In the genomic region with DNA sequence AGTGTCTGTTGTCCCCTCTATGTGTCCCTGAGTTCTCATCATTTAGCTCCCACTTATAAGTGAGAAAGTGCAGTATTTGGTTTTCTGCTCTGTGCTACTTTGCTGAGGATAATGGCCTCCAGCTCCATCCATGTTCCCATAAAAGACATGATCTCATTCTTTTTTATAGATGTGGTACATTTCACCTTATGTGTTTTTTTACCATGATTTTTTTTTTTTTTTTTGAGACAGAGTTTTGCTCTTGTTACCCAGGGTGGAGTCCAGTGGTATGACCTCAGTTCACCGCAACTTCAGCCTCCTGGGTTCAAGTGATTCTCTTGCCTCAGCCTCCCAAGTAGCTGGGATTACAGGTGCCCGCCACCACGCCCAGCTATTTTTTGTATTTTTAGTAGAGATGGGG, we compare ENCODE assay signal across 8 cellular contexts. TPM values are rescaled to one million over a fixed set of nuclear protein-coding genes. Genes with fewer than 3 reads are reported as not detected.
A peak's percentile ranks its signal among the peaks of the same experiment; 100 is the strongest.
DNase-seq lines count a peak whose midpoint lies in the region; ATAC-seq, FAIRE-seq and TF ChIP-seq lines count a peak whose summit lies in the region.
"Not testable (repeated sequence)": the region's sequence is repeated elsewhere in the genome, so short reads cannot be mapped to it uniquely, and the experiment has no call there.

No MANE protein-coding gene starts in this region.

- intact Hi-C loops in adrenal gland (cut with DNase I); HepG2 (cut with micrococcal nuclease; ENCODE audit: unreplicated experiment); gastrocnemius medialis (cut with DNase I; ENCODE audit: low total_unique reads); uterus (cut with DNase I; ENCODE audit: low total_unique reads): not testable (repeated sequence)

- H3K4me1 Mint-ChIP-seq in GM23338: not testable (repeated sequence)
- H3K4me1 Mint-ChIP-seq in chondrocyte (ENCODE audit: low read depth): peaks cover 54% of the 10 kb centered on the region

- H2AFZ ChIP-seq in GM23338: peak overlapping the region; percentile 94; the same call in 1 of the 2 replicates
- H2AFZ ChIP-seq in HepG2 (ENCODE audit: low read length): not testable (repeated sequence)

- not testable (repeated sequence) for DNase-seq in GM23338 (ENCODE audit: low spot score); adrenal gland; chondrocyte (ENCODE audit: low spot score); HepG2 (ENCODE audit: low spot score); gastrocnemius medialis; uterus

- H3K9me3 Mint-ChIP-seq in GM23338; chondrocyte (ENCODE audit: low read depth): not testable (repeated sequence)

- not testable (repeated sequence) for TF ChIP-seq POLR2A in adrenal gland (IDR thresholded peaks at IDR 0.05); gastroesophageal sphincter (IDR thresholded peaks at IDR 0.05); HepG2 (IDR thresholded peaks at IDR 0.05; ENCODE audit: insufficient read depth in 1 of 2, low read depth in 2 of 2, low read length in 2 of 2); gastrocnemius medialis (IDR thresholded peaks at IDR 0.05); uterus (IDR thresholded peaks at IDR 0.05)

- FAIRE-seq in HepG2 (lab: Jason Lieb, UNC): not testable (repeated sequence)

- CTCF ChIA-PET in HepG2 (lab: Yijun Ruan, JAX; ENCODE audit: low intra/inter-chr PET ratio, low total read pairs): not testable (repeated sequence)

- TF ChIP-seq RAD21 in HepG2 (CRISPR knock-in tag; IDR thresholded peaks at IDR 0.05): not testable (repeated sequence)

- H3K4me3 Mint-ChIP-seq in GM23338: not testable (repeated sequence)
- peak overlapping the region; percentile 66 for H3K4me3 Mint-ChIP-seq in chondrocyte (ENCODE audit: unreplicated experiment)

- ATAC-seq in GM23338, gastroesophageal sphincter, HepG2, gastrocnemius medialis: not testable (repeated sequence)

- BruUV-seq in HepG2 (replicated peaks; lab: Mats Ljungman, UMichigan): not testable (repeated sequence)

- H3K9ac ChIP-seq in HepG2 (ENCODE audit: insufficient read depth, low read depth, low read length); subcutaneous abdominal adipose tissue (ENCODE audit: low read length in 5 of 5): not testable (repeated sequence)

- not testable (repeated sequence) for H3K9me2 ChIP-seq in GM23338 (ENCODE audit: insufficient read depth)

- POLR2A ChIA-PET in HepG2 (lab: Yijun Ruan, JAX): not testable (repeated sequence)

- not testable (repeated sequence) for H3F3A ChIP-seq in GM23338 (replicated peaks; ENCODE audit: low read depth)

- H3K4me3 ChIP-seq in GM23338; adrenal gland; gastroesophageal sphincter; HepG2 (replicated peaks in 1 of 3; ENCODE audit: insufficient read depth in 1 of 3, low read depth in 2 of 3, low read length in 3 of 3); gastrocnemius medialis; subcutaneous abdominal adipose tissue (ENCODE audit: low read depth in 1 of 5, low read length in 5 of 5); uterus: not testable (repeated sequence)

- not testable (repeated sequence) for H3K27ac ChIP-seq in GM23338 (ENCODE audit: low read depth); HepG2 (ENCODE audit: extremely low read length, insufficient read depth, low read length)
- peak overlapping the region in 3 of 5 donors; percentile 83 to 89 (median 87) for H3K27ac ChIP-seq in adrenal gland
- H3K27ac ChIP-seq in gastroesophageal sphincter: peak overlapping the region in 3 of 4 donors; percentile 65 to 76 (median 70)
- peak overlapping the region in 3 of 4 donors; percentile 11 to 65 (median 55) for H3K27ac ChIP-seq in gastrocnemius medialis
- peak overlapping the region; percentile 60 for H3K27ac ChIP-seq in subcutaneous abdominal adipose tissue (ENCODE audit: low read depth, low read length)
- H3K27ac ChIP-seq in uterus: peak overlapping the region; percentile 52 to 73

- H3K79me2 ChIP-seq in GM23338 (replicated peaks; ENCODE audit: insufficient read depth); HepG2 (ENCODE audit: insufficient read depth, low read length): not testable (repeated sequence)

- H3K4me2 ChIP-seq in GM23338: not testable (repeated sequence)
- peak overlapping the region; percentile 45; the same call in 1 of the 2 replicates for H3K4me2 ChIP-seq in HepG2 (ENCODE audit: low read depth, low read length)

- not testable (repeated sequence) for TF ChIP-seq CTCF in GM23338 (conservative IDR thresholded peaks at IDR 0.05; ENCODE audit: low read depth in 2 of 2); adrenal gland (IDR thresholded peaks at IDR 0.05); chondrocyte (IDR thresholded peaks at IDR 0.05); gastroesophageal sphincter (IDR thresholded peaks at IDR 0.05); HepG2 (CRISPR knock-in tag; IDR thresholded peaks at IDR 0.05); gastrocnemius medialis (IDR thresholded peaks at IDR 0.05 in 4 of 5, conservative IDR thresholded peaks at IDR 0.05 in 1 of 5); uterus (IDR thresholded peaks at IDR 0.05)

- H3K27me3 Mint-ChIP-seq in GM23338 (ENCODE audit: insufficient read depth, low read depth, poor library complexity); chondrocyte (ENCODE audit: low read depth): not testable (repeated sequence)

- H4K20me1 ChIP-seq in GM23338 (replicated peaks; ENCODE audit: insufficient read depth); HepG2 (ENCODE audit: insufficient read depth, low read length): not testable (repeated sequence)

- not testable (repeated sequence) for H3K36me3 Mint-ChIP-seq in GM23338 (ENCODE audit: low read depth); chondrocyte (ENCODE audit: low read depth)

- H3K36me3 ChIP-seq in GM23338 (ENCODE audit: insufficient read depth); adrenal gland (replicated peaks in 1 of 2); gastroesophageal sphincter; HepG2 (replicated peaks in 1 of 2; ENCODE audit: control insufficient read depth in 1 of 2, insufficient read depth in 2 of 2, low read length in 2 of 2); gastrocnemius medialis; subcutaneous abdominal adipose tissue (ENCODE audit: control insufficient read depth in 5 of 5, insufficient read depth in 5 of 5, low read length in 5 of 5); uterus: not testable (repeated sequence)

- 88 to 93% (median 91%) methylated on average over 3 of the region's 3 CpGs for WGBS in adrenal gland, 4 donors
- 80% methylated on average over 1 of the region's 3 CpGs; no CpG with 5 or more reads in 1 of the 2 donors for WGBS in gastroesophageal sphincter (ENCODE audit: low coverage in 1 of 2), 2 donors
- 70% methylated on average over 3 of the region's 3 CpGs for WGBS in HepG2 (ENCODE audit: low lambda C conversion rate)

- not testable (repeated sequence) for TF ChIP-seq EP300 in gastroesophageal sphincter (IDR thresholded peaks at IDR 0.05); HepG2 (IDR thresholded peaks at IDR 0.05; ENCODE audit: low read depth in 2 of 2, low read length in 2 of 2); HepG2 (CRISPR knock-in tag; IDR thresholded peaks at IDR 0.05; ENCODE audit: borderline replicate concordance)

- in situ Hi-C loops in HepG2 (cut with HindIII; ENCODE audit: extremely low pct_ligation_motif_present, low pct_unique_long_range_greater_than_20kb); gastrocnemius medialis (cut with MboI; ENCODE audit: low sequenced_read_pairs in 4 of 4): not testable (repeated sequence)

- not testable (repeated sequence) for H3K4me1 ChIP-seq in GM23338 (ENCODE audit: insufficient read depth); uterus
- peaks cover 28 to 57% of the 10 kb centered on the region in 2 donors for H3K4me1 ChIP-seq in adrenal gland (replicated peaks in 1 of 2)
- H3K4me1 ChIP-seq in gastroesophageal sphincter: peaks cover 0 to 53% (median 27%) of the 10 kb centered on the region in 3 donors
- peaks cover 31% of the 10 kb centered on the region for H3K4me1 ChIP-seq in HepG2 (ENCODE audit: insufficient read depth, low read length)
- H3K4me1 ChIP-seq in gastrocnemius medialis: peaks cover 10 to 16% of the 10 kb centered on the region in 2 donors
- peaks cover 10 to 37% (median 27%) of the 10 kb centered on the region in 5 donors for H3K4me1 ChIP-seq in subcutaneous abdominal adipose tissue (ENCODE audit: control insufficient read depth in 5 of 5, insufficient read depth in 5 of 5, low read length in 5 of 5)

- H3K27ac Mint-ChIP-seq in GM23338: not testable (repeated sequence)
- peak overlapping the region; percentile 97 for H3K27ac Mint-ChIP-seq in chondrocyte (ENCODE audit: unreplicated experiment)

- H3K27me3 ChIP-seq in GM23338 (ENCODE audit: insufficient read depth); adrenal gland; gastroesophageal sphincter; HepG2 (ENCODE audit: control insufficient read depth in 1 of 2, insufficient read depth in 2 of 2, low read length in 2 of 2); gastrocnemius medialis; subcutaneous abdominal adipose tissue (ENCODE audit: control insufficient read depth in 5 of 5, insufficient read depth in 4 of 5, low read length in 5 of 5); uterus: not testable (repeated sequence)

- not testable (repeated sequence) for H3K9me3 ChIP-seq in adrenal gland (replicated peaks in 1 of 3); gastroesophageal sphincter; HepG2 (ENCODE audit: low read length); gastrocnemius medialis; subcutaneous abdominal adipose tissue (ENCODE audit: control insufficient read depth in 5 of 5, low read length in 5 of 5); uterus

RNA-seq across cellular contexts. Expression of a gene that starts 56.9 kb away (rescaled TPM):
- 4.6 and 6.6 TPM in 2 replicates for total RNA-seq in GM23338 (2014; rRNA removed; shearing (Covaris generic))
- 3.1 and 4.3 TPM in 2 replicates for polyA plus RNA-seq in GM23338 (2016; fragmentation: Nextera tagmentation; extraction: Ambion mirVana)
- 10 to 100 TPM; 16.8 to 62.9 (median 40.3) TPM for total RNA-seq in adrenal gland
- polyA plus RNA-seq in adrenal gland: 10 to 100 TPM in 2 of 3 donors, 1 to 10 TPM in 1; 3.2 to 36.5 (median 35.0) TPM
- total RNA-seq in chondrocyte: 13.0 to 25.0 TPM (median 20.8 TPM) in 3 replicates
- 1 to 10 TPM; 1.6 to 4.1 (median 2.8) TPM for total RNA-seq in gastroesophageal sphincter
- 1.2 and 1.4 TPM in 2 replicates for total RNA-seq in HepG2 (2016; rRNA removed; fragmentation: Illumina TruSeq; extraction: Trizol)
- total RNA-seq in HepG2 (2016; cell fraction: cytosol; rRNA removed; fragmentation: Illumina TruSeq; extraction: Trizol; ENCODE audit: low read depth): 1.0 and 1.6 TPM in 2 replicates
- 1.2 and 1.3 TPM in 2 replicates for total RNA-seq in HepG2 (2016; cell fraction: insoluble cytoplasmic fraction; rRNA removed; fragmentation: Illumina TruSeq; extraction: Trizol)
- total RNA-seq in HepG2 (2016; cell fraction: membrane; rRNA removed; fragmentation: Illumina TruSeq; extraction: Trizol): 1.8 and 2.4 TPM in 2 replicates
- 0.31 and 0.40 TPM in 2 replicates for total RNA-seq in HepG2 (2016; cell fraction: nucleus; rRNA removed; fragmentation: Illumina TruSeq; extraction: Trizol)
- 1.3 and 1.6 TPM in 2 replicates for polyA plus RNA-seq in HepG2 (2011; rRNA removed)
- 1.1 and 2.2 TPM in 2 replicates for polyA plus RNA-seq in HepG2 (2011; cell fraction: cytosol; rRNA removed)
- 0.83 and 1.9 TPM in 2 replicates for polyA plus RNA-seq in HepG2 (2011; cell fraction: nucleus; rRNA removed)
- 0.83 TPM in 2 replicates for polyA plus RNA-seq in HepG2 (2012)
- polyA plus RNA-seq in HepG2 (2016; cell fraction: cytosol; fragmentation: Illumina TruSeq; extraction: Trizol; ENCODE audit: low read depth): 1.3 and 2.1 TPM in 2 replicates
- polyA plus RNA-seq in HepG2 (2016; cell fraction: insoluble cytoplasmic fraction; fragmentation: Illumina TruSeq; extraction: Trizol; ENCODE audit: low read depth): 0.84 and 0.90 TPM in 2 replicates
- polyA plus RNA-seq in HepG2 (2016; cell fraction: membrane; fragmentation: Illumina TruSeq; extraction: Trizol; ENCODE audit: low read depth): 1.2 and 1.6 TPM in 2 replicates
- polyA plus RNA-seq in HepG2 (2016; cell fraction: nucleus; fragmentation: Illumina TruSeq; extraction: Trizol; ENCODE audit: insufficient read depth, low read depth): 0.96 and 1.1 TPM in 2 replicates
- polyA minus RNA-seq in HepG2 (2011; rRNA and poly(A)+ RNA removed; ENCODE audit: low replicate concordance): 1.0 TPM in 1 of 2 replicates, not detected in the other
- 0.35 TPM in 1 of 2 replicates, not detected in the other for polyA minus RNA-seq in HepG2 (2011; cell fraction: cytosol; rRNA and poly(A)+ RNA removed)
- polyA minus RNA-seq in HepG2 (2011; cell fraction: nucleus; rRNA and poly(A)+ RNA removed): 0.50 and 1.5 TPM in 2 replicates
- 10 to 100 TPM in 3 of 4 donors, under 1 TPM in 1; 0.71 to 93.0 (median 22.1) TPM for total RNA-seq in gastrocnemius medialis
- total RNA-seq in uterus: 1 to 10 TPM in 3 of 4 donors, not detected in 1; 3.3 to 9.4 (median 9.0) TPM
